11 cellular contexts compared by ENCODE assay signal in the genomic region with DNA sequence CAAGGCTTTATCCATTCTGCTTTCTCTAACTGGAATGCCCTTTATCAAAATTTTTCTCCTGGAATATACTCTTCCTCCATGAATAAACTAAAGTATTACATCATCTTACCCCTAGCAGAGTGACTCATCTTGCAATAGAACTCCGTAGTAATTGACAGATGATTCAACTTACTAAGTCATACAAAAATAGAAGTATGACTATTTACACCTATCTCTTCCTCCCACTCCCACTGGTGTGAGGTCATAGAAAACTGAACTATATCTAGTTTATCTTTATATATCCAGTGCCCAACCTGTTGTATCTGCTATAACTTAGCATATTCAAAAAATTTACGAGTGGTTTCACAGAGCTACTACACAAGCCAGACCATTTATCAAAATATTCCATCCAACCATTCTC. TPM values are rescaled to one million over a fixed set of nuclear protein-coding genes. Genes with fewer than 3 reads are reported as not detected.
A peak's percentile ranks its signal among the peaks of the same experiment; 100 is the strongest.
DNase-seq lines count a peak whose midpoint lies in the region; ATAC-seq, FAIRE-seq and TF ChIP-seq lines count a peak whose summit lies in the region.
"Had no signal": no experiment of that assay in that cellular context is flagged by ENCODE, and none has a peak within 500 bp of the region (broad histone marks: within the 10 kb centered on the region; RNA-seq: fewer than 3 reads in every experiment).

No MANE protein-coding gene starts in this region.

- H3K9me1 ChIP-seq in K562 (ENCODE audit: control insufficient read depth, insufficient read depth, low read length): no peaks in the 10 kb centered on the region

- in situ Hi-C loops in K562 (cut with MboI): no loop called here

- H3K9ac ChIP-seq in K562 (ENCODE audit: insufficient read depth in 1 of 2, low read depth in 2 of 2, low read length in 2 of 2) (no peak overlapping the region), colonic mucosa (ENCODE audit: low read depth in 2 of 2, low read length in 2 of 2) (no peak overlapping the region)

- H3K36me3 ChIP-seq in K562 (ENCODE audit: control insufficient read depth, insufficient read depth, low read length): no peaks in the 10 kb centered on the region
- H3K36me3 ChIP-seq in MG63: no peaks in the 10 kb centered on the region
- H3K36me3 ChIP-seq in thyroid gland: no peaks in the 10 kb centered on the region
- H3K36me3 ChIP-seq in colonic mucosa: no peaks in the 10 kb centered on the region
- H3K36me3 ChIP-seq: Peyer's patch, vagina had no signal

- TF ChIP-seq POLR2A in K562 (conservative IDR thresholded peaks at IDR 0.05) (no peak), thyroid gland (IDR thresholded peaks at IDR 0.05) (no peak)

- no peak overlapping the region for H2AFZ ChIP-seq in K562 (ENCODE audit: low read depth, low read length)

- H3K4me3 ChIP-seq in K562 (no peak overlapping the region), MG63 (no peak overlapping the region), thyroid gland (replicated peaks in 1 of 3) (no peak overlapping the region), colonic mucosa (no peak overlapping the region)
- H3K4me3 ChIP-seq: Peyer's patch, vagina had no signal

- 0% methylated on average over 2 of the region's 2 CpGs for WGBS in K562 (ENCODE audit: insufficient coverage, low coverage, missing lambda C conversion rate)
- WGBS in thyroid gland, 2 donors: 54 to 75% methylated on average over 2 of the region's 2 CpGs

- no TSS peak for BruUV-seq in K562 (replicated peaks; lab: Mats Ljungman, UMichigan)

- DNase-seq in GM10266 (ENCODE audit: extremely low spot score): peak; percentile 19
- peak; percentile 51 for DNase-seq in HPDE6-E6E7 (ENCODE audit: extremely low spot score)
- DNase-seq in K562 (ENCODE audit: extremely low read depth in 1 of 4, low spot score in 3 of 4): peak in 1 of 4 experiments; percentile 19
- no peak for DNase-seq in natural killer cell treated with Interleukin-12 subunit alpha and Interleukin-12 subunit beta and Interleukin-15 and Interleukin-18, amount 100 ng/mL, for 72 hours (ENCODE audit: low spot score)
- no peak for DNase-seq in MG63
- no peak for DNase-seq in NCI-H1436 treated with DMSO at 0.1 percent for 48 hours (lab: John Stamatoyannopoulos, UW)
- no peak for DNase-seq in thyroid gland
- DNase-seq in colonic mucosa: no peak
- DNase-seq: KG1, Peyer's patch had no signal

- H3K9me3 Mint-ChIP-seq in natural killer cell treated with Interleukin-12 subunit alpha and Interleukin-12 subunit beta and Interleukin-15 and Interleukin-18, amount 100 ng/mL, for 72 hours: no peaks in the 10 kb centered on the region

- no peaks in the 10 kb centered on the region for H3K9me3 ChIP-seq in K562 (replicated peaks; ENCODE audit: control insufficient read depth, insufficient read depth, low read depth, low read length)
- H3K9me3 ChIP-seq in MG63: no peaks in the 10 kb centered on the region
- H3K9me3 ChIP-seq in thyroid gland: no peaks in the 10 kb centered on the region
- H3K9me3 ChIP-seq in colonic mucosa: no peaks in the 10 kb centered on the region
- H3K9me3 ChIP-seq: Peyer's patch, vagina had no signal

- H3K27me3 Mint-ChIP-seq in natural killer cell treated with Interleukin-12 subunit alpha and Interleukin-12 subunit beta and Interleukin-15 and Interleukin-18, amount 100 ng/mL, for 72 hours: no peaks in the 10 kb centered on the region

- intact Hi-C loops in K562 (cut with micrococcal nuclease): no loop called here
- intact Hi-C loops in thyroid gland (cut with DNase I): no loop called here
- intact Hi-C loops in colonic mucosa (cut with DNase I): no loop called here

- peaks cover 4% of the 10 kb centered on the region for H3K36me3 Mint-ChIP-seq in natural killer cell treated with Interleukin-12 subunit alpha and Interleukin-12 subunit beta and Interleukin-15 and Interleukin-18, amount 100 ng/mL, for 72 hours

- H3K27me3 ChIP-seq in K562 (ENCODE audit: control insufficient read depth in 2 of 2, insufficient read depth in 2 of 2, low read length in 2 of 2): no peaks in the 10 kb centered on the region
- H3K27me3 ChIP-seq in MG63: no peaks in the 10 kb centered on the region
- H3K27me3 ChIP-seq in thyroid gland: no peaks in the 10 kb centered on the region
- no peaks in the 10 kb centered on the region for H3K27me3 ChIP-seq in colonic mucosa
- H3K27me3 ChIP-seq: Peyer's patch, vagina had no signal

- POLR2A ChIA-PET in K562 (lab: Yijun Ruan, JAX): interaction anchor here (1.3 kb wide), 1 partner anchor 10 kb away, joined by 3 read pairs; no protein-coding TSS in a partner anchor

- H3K4me1 ChIP-seq in K562 (replicated peaks in 1 of 2; ENCODE audit: control insufficient read depth in 2 of 2, insufficient read depth in 2 of 2, low read length in 2 of 2) (no peaks in the 10 kb centered on the region), thyroid gland (no peaks in the 10 kb centered on the region), colonic mucosa (no peaks in the 10 kb centered on the region)
- H3K4me1 ChIP-seq: vagina had no signal

- peaks cover 14 to 25% of the 10 kb centered on the region in 2 donors for H3K4me1 Mint-ChIP-seq in natural killer cell treated with Interleukin-12 subunit alpha and Interleukin-12 subunit beta and Interleukin-15 and Interleukin-18, amount 100 ng/mL, for 72 hours (ENCODE audit: low read depth in 2 of 2)

- TF ChIP-seq CTCF in GM10266 (IDR thresholded peaks at IDR 0.05; ENCODE audit: control insufficient read depth, insufficient read depth, low read depth, missing control alignments) (no peak), K562 (IDR thresholded peaks at IDR 0.05 in 2 of 3, conservative IDR thresholded peaks at IDR 0.05 in 1 of 3; ENCODE audit: insufficient read depth in 2 of 3, low read depth in 1 of 3, low read length in 3 of 3) (no peak), thyroid gland (IDR thresholded peaks at IDR 0.05) (no peak), colonic mucosa (IDR thresholded peaks at IDR 0.05) (no peak)

- CTCF ChIA-PET in K562 (lab: Yijun Ruan, JAX; ENCODE audit: low intra/inter-chr PET ratio): no interaction called here

- H3K4me2 ChIP-seq in K562 (ENCODE audit: insufficient read depth, low read length): no peak overlapping the region

- no peaks in the 10 kb centered on the region for H3K79me2 ChIP-seq in K562 (ENCODE audit: control insufficient read depth, insufficient read depth, low read length)

- no peak overlapping the region for H3K4me3 Mint-ChIP-seq in natural killer cell treated with Interleukin-12 subunit alpha and Interleukin-12 subunit beta and Interleukin-15 and Interleukin-18, amount 100 ng/mL, for 72 hours

- no peak for FAIRE-seq in K562 (lab: Jason Lieb, UNC)

- no peak for TF ChIP-seq RAD21 in K562 (CRISPR knock-in tag; conservative IDR thresholded peaks at IDR 0.05 in 1 of 2, IDR thresholded peaks at IDR 0.05 in 1 of 2)

- no peaks in the 10 kb centered on the region for H4K20me1 ChIP-seq in K562 (replicated peaks; ENCODE audit: control insufficient read depth, insufficient read depth, low read length)

- ATAC-seq in K562: no peak
- peak; percentile 71 to 78 for ATAC-seq in natural killer cell treated with Interleukin-12 subunit alpha and Interleukin-12 subunit beta and Interleukin-15 and Interleukin-18, amount 100 ng/mL, for 72 hours

- H3K27ac ChIP-seq in K562 (ENCODE audit: extremely low read depth, low read depth, low read length) (no peak overlapping the region), thyroid gland (no peak overlapping the region), colonic mucosa (no peak overlapping the region)
- H3K27ac ChIP-seq: vagina had no signal

- H3K27ac Mint-ChIP-seq in natural killer cell treated with Interleukin-12 subunit alpha and Interleukin-12 subunit beta and Interleukin-15 and Interleukin-18, amount 100 ng/mL, for 72 hours: peak overlapping the region; percentile 6 to 70

- no peak for TF ChIP-seq EP300 in K562 (IDR thresholded peaks at IDR 0.05; ENCODE audit: low read length)

RNA-seq across cellular contexts. Expression of a gene that starts 26.1 kb away (rescaled TPM):
- 1.6 and 2.1 TPM in 2 replicates for total RNA-seq in K562 (2011; cell fraction: chromatin; rRNA removed; ENCODE audit: low replicate concordance)
- total RNA-seq in K562 (2011; cell fraction: nucleolus; rRNA removed): 1.0 and 1.3 TPM in 2 replicates
- 1.5 and 2.3 TPM in 2 replicates for total RNA-seq in K562 (2011; cell fraction: nucleoplasm; rRNA removed)
- 0.53 and 0.73 TPM in 2 replicates for total RNA-seq in K562 (2014; rRNA removed)
- 0.48 and 0.55 TPM in 2 replicates for total RNA-seq in K562 (2014; rRNA removed; fragmentation: Illumina TruSeq; extraction: Trizol)
- 0.23 and 0.25 TPM in 2 replicates for total RNA-seq in K562 (2015; rRNA removed; fragmentation: Illumina TruSeq; extraction: Trizol)
- total RNA-seq in K562 (2021): 0.86 and 0.89 TPM in 2 replicates
- polyA plus RNA-seq in K562 (2011; rRNA removed): 0.15 and 0.63 TPM in 2 replicates
- polyA plus RNA-seq in K562 (2011; cell fraction: cytosol; rRNA removed): 0.10 and 0.55 TPM in 2 replicates
- polyA plus RNA-seq in K562 (2011; cell fraction: nucleus; rRNA removed): 0.08 and 0.88 TPM in 2 replicates
- polyA plus RNA-seq in K562 (2012): 0.56 and 1.4 TPM in 2 replicates
- 0.51 and 0.52 TPM in 2 replicates for polyA plus RNA-seq in K562 (2014; fragmentation: Illumina TruSeq; extraction: Trizol)
- polyA plus RNA-seq in K562 (2014; fragmentation: Nextera tagmentation; extraction: Ambion mirVana): under 1 TPM; 0.03 to 0.31 TPM
- polyA plus RNA-seq in K562 (2014; rRNA removed): 0.38 TPM in 2 replicates
- polyA minus RNA-seq in K562 (2011; rRNA and poly(A)+ RNA removed): 0.18 and 1.5 TPM in 2 replicates
- polyA minus RNA-seq in K562 (2011; cell fraction: cytosol; rRNA and poly(A)+ RNA removed): 0.67 TPM in 1 of 2 replicates, not detected in the other
- polyA minus RNA-seq in K562 (2011; cell fraction: nucleus; rRNA and poly(A)+ RNA removed): 0.11 and 0.54 TPM in 2 replicates
- total RNA-seq in natural killer cell treated with Interleukin-12 subunit alpha and Interleukin-12 subunit beta and Interleukin-15 and Interleukin-18, amount 100 ng/mL, for 72 hours: 10 to 100 TPM; 11.1 to 15.1 TPM
- total RNA-seq in MG63 (2014; rRNA removed; shearing (Covaris generic); ENCODE audit: low replicate concordance): 0.59 and 0.81 TPM in 2 replicates
- total RNA-seq in thyroid gland: 1 to 10 TPM; 2.7 to 5.9 (median 4.4) TPM
- total RNA-seq in colonic mucosa: 100 to 1,000 TPM in 1 of 2 donors, 10 to 100 TPM in 1; 22.2 to 136 TPM

RNA-seq across cellular contexts. Expression of a gene that starts 53.6 kb away (rescaled TPM):
- 0.16 TPM in 1 of 2 replicates, not detected in the other for total RNA-seq in K562 (2011; cell fraction: chromatin; rRNA removed; ENCODE audit: low replicate concordance)
- not detected in 2 replicates for total RNA-seq in K562 (2011; cell fraction: nucleolus; rRNA removed)
- total RNA-seq in K562 (2011; cell fraction: nucleoplasm; rRNA removed): not detected in 2 replicates
- not detected in 2 replicates for total RNA-seq in K562 (2014; rRNA removed)
- total RNA-seq in K562 (2014; rRNA removed; fragmentation: Illumina TruSeq; extraction: Trizol): not detected in 2 replicates
- not detected in 2 replicates for total RNA-seq in K562 (2015; rRNA removed; fragmentation: Illumina TruSeq; extraction: Trizol)
- not detected in 2 replicates for total RNA-seq in K562 (2021)
- polyA plus RNA-seq in K562 (2011; rRNA removed): not detected in 2 replicates
- polyA plus RNA-seq in K562 (2011; cell fraction: cytosol; rRNA removed): not detected in 2 replicates
- not detected in 2 replicates for polyA plus RNA-seq in K562 (2011; cell fraction: nucleus; rRNA removed)
- 0.04 and 0.25 TPM in 2 replicates for polyA plus RNA-seq in K562 (2012)
- not detected in 2 replicates for polyA plus RNA-seq in K562 (2014; fragmentation: Illumina TruSeq; extraction: Trizol)
- under 1 TPM; 0.04 to 0.49 TPM for polyA plus RNA-seq in K562 (2014; fragmentation: Nextera tagmentation; extraction: Ambion mirVana)
- not detected in 2 replicates for polyA plus RNA-seq in K562 (2014; rRNA removed)
- not detected in 2 replicates for polyA minus RNA-seq in K562 (2011; rRNA and poly(A)+ RNA removed)
- polyA minus RNA-seq in K562 (2011; cell fraction: cytosol; rRNA and poly(A)+ RNA removed): not detected in 2 replicates
- polyA minus RNA-seq in K562 (2011; cell fraction: nucleus; rRNA and poly(A)+ RNA removed): 0.13 TPM in 1 of 2 replicates, not detected in the other
- 1 to 10 TPM in 1 of 2 donors, under 1 TPM in 1; 0.84 to 1.5 TPM for total RNA-seq in natural killer cell treated with Interleukin-12 subunit alpha and Interleukin-12 subunit beta and Interleukin-15 and Interleukin-18, amount 100 ng/mL, for 72 hours
- total RNA-seq in MG63 (2014; rRNA removed; shearing (Covaris generic); ENCODE audit: low replicate concordance): 1.6 and 2.8 TPM in 2 replicates
- total RNA-seq in thyroid gland: 1 to 10 TPM; 1.2 to 5.2 (median 3.5) TPM
- 1 to 10 TPM; 4.9 to 5.9 TPM for total RNA-seq in colonic mucosa

Comparison
In these comparisons a context has a peak if more than half of its experiments do, and no peak if none do; other contexts are left out.
1. DNase-seq: peak in GM10266 (single experiment) and HPDE6-E6E7 (single experiment); none in natural killer cell treated with Interleukin-12 subunit alpha and Interleukin-12 subunit beta and Interleukin-15 and Interleukin-18, amount 100 ng/mL, for 72 hours (single experiment), MG63 (single experiment), NCI-H1436 treated with DMSO at 0.1 percent for 48 hours (single experiment), thyroid gland (0 of 2) and colonic mucosa (single experiment).